Comparison of ENCODE assay signal across 1 cellular context in genomic region chr10:110567201-110568054, GRCh38.
TF ChIP-seq lines count a peak whose summit lies in the region.

SMC3 (plus strand) TSS chr10:110567695; CDS start chr10:110567817, 122 bp downstream.

TF ChIP-seq in HEK293, 187 proteins besides CTCF, POLR2A, EP300 and RAD21 (continued from another document):
- peak; percentile 43; the same call in 1 of the 2 replicates for TF ChIP-seq PBX3 (CRISPR knock-in tag; IDR thresholded peaks at IDR 0.05)
- peak; percentile 64; the same call in 1 of the 2 replicates for TF ChIP-seq ZXDB (tag by site-specific recombination; IDR thresholded peaks at IDR 0.05)
- peak; percentile 57; the same call in 1 of the 2 replicates for TF ChIP-seq ZNF335 (tag by site-specific recombination; conservative IDR thresholded peaks at IDR 0.05)
- TF ChIP-seq ZBTB21 (tag by site-specific recombination; IDR thresholded peaks at IDR 0.05) = 0 out of 2 replicates have a peak, but pooled peaks have one; percentile 40
- TF ChIP-seq ZNF488 (tag by site-specific recombination; IDR thresholded peaks at IDR 0.05) = no peak
- TF ChIP-seq ZEB2 (tag by site-specific recombination; IDR thresholded peaks at IDR 0.05) = peak; percentile 31; the same call in 1 of the 2 replicates
- TF ChIP-seq ZFP37 (tag by site-specific recombination; IDR thresholded peaks at IDR 0.05) = peak; percentile 65; the same call in 1 of the 2 replicates
- TF ChIP-seq ZFHX2 (tag by site-specific recombination; conservative IDR thresholded peaks at IDR 0.05) = peak; percentile 78
- TF ChIP-seq YY2 (tag by site-specific recombination; IDR thresholded peaks at IDR 0.05) = peak; percentile 80
- 0 out of 2 replicates have a peak, but pooled peaks have one; percentile 35 for TF ChIP-seq TCF7L2 (IDR thresholded peaks at IDR 0.05; ENCODE audit: borderline replicate concordance, low read depth, low read length)
- peak; percentile 85 for TF ChIP-seq SP3 (tag by site-specific recombination; IDR thresholded peaks at IDR 0.05)
- TF ChIP-seq ZSCAN30 (tag by site-specific recombination; IDR thresholded peaks at IDR 0.05) = peak; percentile 80
- TF ChIP-seq ZNF391 (tag by site-specific recombination; IDR thresholded peaks at IDR 0.05; ENCODE audit: borderline replicate concordance, low read depth) = peak; percentile 26; the same call in 1 of the 2 replicates
- peak; percentile 75; the same call in 1 of the 2 replicates for TF ChIP-seq ZNF561 (tag by site-specific recombination; IDR thresholded peaks at IDR 0.05; ENCODE audit: borderline replicate concordance)
- TF ChIP-seq SP2 (tag by site-specific recombination; IDR thresholded peaks at IDR 0.05) = peak; percentile 59
- TF ChIP-seq ZNF660 (tag by site-specific recombination; IDR thresholded peaks at IDR 0.05) = 0 out of 2 replicates have a peak, but pooled peaks have one; percentile 65
- TF ChIP-seq ZBTB20 (tag by site-specific recombination; IDR thresholded peaks at IDR 0.05) = peak; percentile 52; the same call in 1 of the 2 replicates
- TF ChIP-seq ZNF76 (tag by site-specific recombination; IDR thresholded peaks at IDR 0.05; ENCODE audit: borderline replicate concordance, low read depth) = peak; percentile 40
- no peak for TF ChIP-seq ZNF169 (tag by site-specific recombination; IDR thresholded peaks at IDR 0.05)
- TF ChIP-seq SETDB1 (IDR thresholded peaks at IDR 0.05; ENCODE audit: insufficient read length, low read length) = peak; percentile 43
- TF ChIP-seq ZNF426 (tag by site-specific recombination; IDR thresholded peaks at IDR 0.05) = no peak
- no peak for TF ChIP-seq RBAK (tag by site-specific recombination; IDR thresholded peaks at IDR 0.05)
- TF ChIP-seq EGR2 (tag by site-specific recombination; IDR thresholded peaks at IDR 0.05; ENCODE audit: low read depth) = peak; percentile 78
- no peak for TF ChIP-seq ZNF211 (tag by site-specific recombination; IDR thresholded peaks at IDR 0.05; ENCODE audit: low read depth)
- TF ChIP-seq ZNF366 (tag by site-specific recombination; conservative IDR thresholded peaks at IDR 0.05) = 0 out of 2 replicates have a peak, but pooled peaks have one; percentile 6
- peak; percentile 77 for TF ChIP-seq ZNF341 (tag by site-specific recombination; IDR thresholded peaks at IDR 0.05; ENCODE audit: low read depth)
- TF ChIP-seq ZBTB11 (tag by site-specific recombination; conservative IDR thresholded peaks at IDR 0.05; ENCODE audit: low read depth) = 0 out of 2 replicates have a peak, but pooled peaks have one; percentile 15
- peak; percentile 84; the same call in 1 of the 2 replicates for TF ChIP-seq TRIM28 (IDR thresholded peaks at IDR 0.05; ENCODE audit: borderline replicate concordance, low read length)
- TF ChIP-seq ZNF513 (tag by site-specific recombination; IDR thresholded peaks at IDR 0.05) = no peak
- peak; percentile 45; the same call in 1 of the 2 replicates for TF ChIP-seq ZNF501 (tag by site-specific recombination; IDR thresholded peaks at IDR 0.05)
- TF ChIP-seq ZNF266 (tag by site-specific recombination; IDR thresholded peaks at IDR 0.05; ENCODE audit: low read depth) = no peak
- TF ChIP-seq FEZF1 (tag by site-specific recombination; IDR thresholded peaks at IDR 0.05) = no peak
